Comparison of ENCODE assay signal across 9 cellular contexts in genomic region chr3:35946121-35946856, GRCh38.
DNase-seq lines count a peak whose midpoint lies in the region; ATAC-seq lines count a peak whose summit lies in the region.
"Had no signal": no experiment of that assay in that cellular context is flagged by ENCODE, and none has a peak within 500 bp of the region (broad histone marks: within the 10 kb centered on the region; RNA-seq: fewer than 3 reads in every experiment).

No MANE protein-coding gene starts in this region.

- in situ Hi-C loops in KBM-7 (cut with MboI; ENCODE audit: low pct_unique_long_range_greater_than_20kb, low sequenced_read_pairs), result no loop called here

- no peak overlapping the region for H3K9ac ChIP-seq in mesendoderm (ENCODE audit: low read length)

- ATAC-seq in GM21737 (IDR thresholded peaks at IDR 0.05; ENCODE audit: unreplicated experiment) (no peak), HG03095 (IDR thresholded peaks at IDR 0.05; ENCODE audit: unreplicated experiment) (no peak), aorta (ENCODE audit: low FRiP score) (no peak)

- WGBS in mesendoderm (ENCODE audit: extremely low coverage, insufficient coverage, low lambda C conversion rate), result no CpG with 5 or more reads among the region's 8 CpGs
- WGBS in aorta, 2 donors, result 20% methylated on average over 8 of the region's 8 CpGs

- H3K79me1 ChIP-seq in mesendoderm (ENCODE audit: low read length), result no peaks in the 10 kb centered on the region

- no peaks in the 10 kb centered on the region for H3K79me2 ChIP-seq in mesendoderm (ENCODE audit: control insufficient read depth, insufficient read depth, low read length)

- H3K4me3 ChIP-seq in mesendoderm (ENCODE audit: low read length), result no peak overlapping the region
- peak overlapping the region in 1 of 2 donors; percentile 26 for H3K4me3 ChIP-seq in aorta (ENCODE audit: low read length in 2 of 2)

- no peak overlapping the region for H2BK5ac ChIP-seq in mesendoderm (ENCODE audit: low read length)

- H2AK5ac ChIP-seq in mesendoderm (ENCODE audit: low read length), result no peak overlapping the region

- no peak overlapping the region for H3K4ac ChIP-seq in mesendoderm (ENCODE audit: low read depth, low read length)

- H3K36me3 ChIP-seq in mesendoderm (ENCODE audit: control insufficient read depth, insufficient read depth, low read length) (no peaks in the 10 kb centered on the region), aorta (ENCODE audit: control insufficient read depth in 1 of 2, insufficient read depth in 2 of 2, low read length in 1 of 2) (no peaks in the 10 kb centered on the region)

- H4K5ac ChIP-seq in mesendoderm (ENCODE audit: low read length), result no peak overlapping the region

- no peak overlapping the region for H3K23ac ChIP-seq in mesendoderm (ENCODE audit: low read length)

- no peak overlapping the region for H3K56ac ChIP-seq in mesendoderm (ENCODE audit: low read length)

- H3K4me1 ChIP-seq in mesendoderm (ENCODE audit: control insufficient read depth, low read depth, low read length), result no peaks in the 10 kb centered on the region
- H3K4me1 ChIP-seq in aorta (ENCODE audit: control insufficient read depth in 1 of 2, insufficient read depth in 2 of 2, low read length in 2 of 2), result no peaks in the 10 kb centered on the region

- H4K8ac ChIP-seq in mesendoderm (ENCODE audit: low read depth, low read length), result no peak overlapping the region

- peak; percentile 46 for DNase-seq in ELR (ENCODE audit: low read depth)
- DNase-seq in KBM-7, result peak; percentile 42
- peak; percentile 3 for DNase-seq in amniotic stem cell (lab: John Stamatoyannopoulos, UW)
- peak; percentile 49 for DNase-seq in mesendoderm
- no peak for DNase-seq in central memory CD4-positive, alpha-beta T cell
- no peak for DNase-seq in aorta
- DNase-seq: activated naive CD8-positive, alpha-beta T cell treated with anti-CD3 and anti-CD28 coated beads, Interleukin-2, amount 50 U/mL, for 24 hours had no signal

- H3K9me3 ChIP-seq in aorta (ENCODE audit: control insufficient read depth, low read length), result no peaks in the 10 kb centered on the region

- no peak overlapping the region for H3K4me2 ChIP-seq in mesendoderm (ENCODE audit: low read length)

- intact Hi-C loops in aorta (cut with DNase I), result no loop called here

- no peak overlapping the region for H3K18ac ChIP-seq in mesendoderm (ENCODE audit: low read length)

- H3K27ac ChIP-seq in mesendoderm (ENCODE audit: low read depth, low read length), result no peak overlapping the region
- no peak overlapping the region for H3K27ac ChIP-seq in aorta (ENCODE audit: low read depth in 1 of 2, low read length in 2 of 2)

- H2BK120ac ChIP-seq in mesendoderm (ENCODE audit: low read depth, low read length), result no peak overlapping the region

- no peak overlapping the region for H2BK15ac ChIP-seq in mesendoderm (replicated peaks; ENCODE audit: low read depth)

- H3K27me3 ChIP-seq in mesendoderm (ENCODE audit: insufficient read depth, low read length, poor library complexity) (no peaks in the 10 kb centered on the region), aorta (ENCODE audit: control insufficient read depth in 1 of 2, insufficient read depth in 2 of 2, low read length in 1 of 2) (no peaks in the 10 kb centered on the region)

Comparison
In these comparisons a context has a peak if more than half of its experiments do, and no peak if none do; other contexts are left out.
1. DNase-seq: peak in ELR (single experiment), KBM-7 (single experiment), amniotic stem cell (single experiment) and mesendoderm (single experiment); none in central memory CD4-positive, alpha-beta T cell (single experiment) and aorta (0 of 2).